ENCODE assay signal across 11 cellular contexts in genomic region chr1:22043175-22043769, GRCh38. TPM values are rescaled to one million over a fixed set of nuclear protein-coding genes. Genes with fewer than 3 reads are reported as not detected.
DNase-seq lines count a peak whose midpoint lies in the region; ATAC-seq and TF ChIP-seq lines count a peak whose summit lies in the region.
"Had no signal": no experiment of that assay in that cellular context is flagged by ENCODE, and none has a peak within 500 bp of the region (broad histone marks: within the 10 kb centered on the region; RNA-seq: fewer than 3 reads in every experiment).

No MANE protein-coding gene starts in this region.

- no peak for DNase-seq in stimulated activated naive CD8-positive, alpha-beta T cell treated with anti-CD3 and anti-CD28 coated beads, Interleukin-15, amount 100 ng/mL, for 72 hours
- DNase-seq in RWPE1 (ENCODE audit: low spot score) (peak; percentile 55), islet precursor cell (peak; percentile 77), vagina (ENCODE audit: extremely low spot score in 2 of 2) (no peak), ascending aorta (ENCODE audit: low spot score in 2 of 2) (no peak), lower lobe of right lung (no peak)
- DNase-seq: Karpas-422 had no signal

- H3K27me3 ChIP-seq in vagina (no peaks in the 10 kb centered on the region), ascending aorta (no peaks in the 10 kb centered on the region), lower lobe of right lung (ENCODE audit: low read depth) (no peaks in the 10 kb centered on the region)

- peak overlapping the region; percentile 36 for H3K27ac Mint-ChIP-seq in stimulated activated naive CD8-positive, alpha-beta T cell treated with anti-CD3 and anti-CD28 coated beads, Interleukin-15, Interleukin-2, amounts not matched to agents 100 ng/mL and 50 ng/mL, for 24 hours
- H3K27ac Mint-ChIP-seq in stimulated activated naive CD8-positive, alpha-beta T cell treated with anti-CD3 and anti-CD28 coated beads, Interleukin-15, amount 100 ng/mL, for 72 hours: no peak overlapping the region

- peaks cover 5% of the 10 kb centered on the region for H3K9me3 Mint-ChIP-seq in stimulated activated naive CD8-positive, alpha-beta T cell treated with anti-CD3 and anti-CD28 coated beads, Interleukin-15, Interleukin-2, amounts not matched to agents 100 ng/mL and 50 ng/mL, for 24 hours
- H3K9me3 Mint-ChIP-seq in stimulated activated naive CD8-positive, alpha-beta T cell treated with anti-CD3 and anti-CD28 coated beads, Interleukin-15, amount 100 ng/mL, for 72 hours: peaks cover 6 to 8% of the 10 kb centered on the region in 2 donors

- no peak for ATAC-seq in stimulated activated naive CD8-positive, alpha-beta T cell treated with anti-CD3 and anti-CD28 coated beads, Interleukin-15, amount 100 ng/mL, for 72 hours
- ATAC-seq in GM19397 (IDR thresholded peaks at IDR 0.05; ENCODE audit: unreplicated experiment) (no peak), lower lobe of right lung (no peak)

- TF ChIP-seq CTCF in RWPE1 (conservative IDR thresholded peaks at IDR 0.05; ENCODE audit: low read depth) (no peak), vagina (IDR thresholded peaks at IDR 0.05) (no peak), ascending aorta (IDR thresholded peaks at IDR 0.05) (no peak), lower lobe of right lung (IDR thresholded peaks at IDR 0.05) (no peak)

- POLR2A ChIA-PET in RWPE1 (lab: Yijun Ruan, JAX; ENCODE audit: low non-redundant PET): interaction anchor here (0.9 kb wide), 1 partner anchor 9 kb away, joined by 3 read pairs; the partner anchor contains the start of gene CDC42

- H3K4me1 Mint-ChIP-seq in stimulated activated naive CD8-positive, alpha-beta T cell treated with anti-CD3 and anti-CD28 coated beads, Interleukin-15, Interleukin-2, amounts not matched to agents 100 ng/mL and 50 ng/mL, for 24 hours (ENCODE audit: low read depth): peaks cover 73% of the 10 kb centered on the region
- peaks cover 79% of the 10 kb centered on the region for H3K4me1 Mint-ChIP-seq in stimulated activated naive CD8-positive, alpha-beta T cell treated with anti-CD3 and anti-CD28 coated beads, Interleukin-15, amount 100 ng/mL, for 72 hours

- CTCF ChIA-PET in RWPE1 (lab: Yijun Ruan, JAX): no interaction called here

- H3K9me3 ChIP-seq in vagina: no peaks in the 10 kb centered on the region
- no peaks in the 10 kb centered on the region for H3K9me3 ChIP-seq in ascending aorta
- H3K9me3 ChIP-seq in lower lobe of right lung: no peaks in the 10 kb centered on the region

- intact Hi-C loops in vagina (cut with DNase I) (no loop called here), ascending aorta (cut with DNase I) (no loop called here), lower lobe of right lung (cut with DNase I) (no loop called here)

- peak overlapping the region; percentile 72 for H3K27ac ChIP-seq in RWPE1
- H3K27ac ChIP-seq in vagina: peak overlapping the region; percentile 60
- no peak overlapping the region for H3K27ac ChIP-seq in ascending aorta
- no peak overlapping the region for H3K27ac ChIP-seq in lower lobe of right lung

- H3K27me3 Mint-ChIP-seq in stimulated activated naive CD8-positive, alpha-beta T cell treated with anti-CD3 and anti-CD28 coated beads, Interleukin-15, Interleukin-2, amounts not matched to agents 100 ng/mL and 50 ng/mL, for 24 hours: no peaks in the 10 kb centered on the region
- H3K27me3 Mint-ChIP-seq in stimulated activated naive CD8-positive, alpha-beta T cell treated with anti-CD3 and anti-CD28 coated beads, Interleukin-15, amount 100 ng/mL, for 72 hours: no peaks in the 10 kb centered on the region

- H3K36me3 ChIP-seq in vagina (no peaks in the 10 kb centered on the region), ascending aorta (no peaks in the 10 kb centered on the region), lower lobe of right lung (no peaks in the 10 kb centered on the region)

- H3K4me3 Mint-ChIP-seq in stimulated activated naive CD8-positive, alpha-beta T cell treated with anti-CD3 and anti-CD28 coated beads, Interleukin-15, Interleukin-2, amounts not matched to agents 100 ng/mL and 50 ng/mL, for 24 hours: no peak overlapping the region
- H3K4me3 Mint-ChIP-seq in stimulated activated naive CD8-positive, alpha-beta T cell treated with anti-CD3 and anti-CD28 coated beads, Interleukin-15, amount 100 ng/mL, for 72 hours: no peak overlapping the region

- TF ChIP-seq POLR2A in vagina (IDR thresholded peaks at IDR 0.05): no peak

- H3K36me3 Mint-ChIP-seq in stimulated activated naive CD8-positive, alpha-beta T cell treated with anti-CD3 and anti-CD28 coated beads, Interleukin-15, Interleukin-2, amounts not matched to agents 100 ng/mL and 50 ng/mL, for 24 hours (ENCODE audit: low read depth): peaks cover 5% of the 10 kb centered on the region
- H3K36me3 Mint-ChIP-seq: brain had no signal

- no peak overlapping the region for H3K4me3 ChIP-seq in vagina
- no peak overlapping the region for H3K4me3 ChIP-seq in ascending aorta
- no peak overlapping the region for H3K4me3 ChIP-seq in lower lobe of right lung

- peaks cover 27% of the 10 kb centered on the region for H3K4me1 ChIP-seq in vagina
- no peaks in the 10 kb centered on the region for H3K4me1 ChIP-seq in ascending aorta
- peaks cover 16% of the 10 kb centered on the region for H3K4me1 ChIP-seq in lower lobe of right lung

RNA-seq across cellular contexts. Expression of gene CDC42, which starts 9.2 kb away (rescaled TPM):
- total RNA-seq in vagina: 141 TPM
- 111 TPM for total RNA-seq in ascending aorta
- total RNA-seq in lower lobe of right lung: 255 TPM

RNA-seq across cellular contexts. Expression of gene CELA3A, which starts 41.8 kb away (rescaled TPM):
- total RNA-seq in vagina: not detected
- not detected for total RNA-seq in ascending aorta
- total RNA-seq in lower lobe of right lung: not detected
- total RNA-seq: epithelial cell of proximal tubule had no signal

Comparison
In these comparisons a context has a peak if more than half of its experiments do, and no peak if none do; other contexts are left out.
1. DNase-seq: peak in RWPE1 (single experiment) and islet precursor cell (single experiment); none in stimulated activated naive CD8-positive, alpha-beta T cell treated with anti-CD3 and anti-CD28 coated beads, Interleukin-15, amount 100 ng/mL, for 72 hours (0 of 2), vagina (0 of 2), ascending aorta (0 of 2) and lower lobe of right lung (single experiment).
2. H3K27ac ChIP-seq: peak in RWPE1 (single experiment) and vagina (single experiment); none in ascending aorta (0 of 2) and lower lobe of right lung (single experiment).